ENCODE assay signal across 1 cellular context in the genomic region with DNA sequence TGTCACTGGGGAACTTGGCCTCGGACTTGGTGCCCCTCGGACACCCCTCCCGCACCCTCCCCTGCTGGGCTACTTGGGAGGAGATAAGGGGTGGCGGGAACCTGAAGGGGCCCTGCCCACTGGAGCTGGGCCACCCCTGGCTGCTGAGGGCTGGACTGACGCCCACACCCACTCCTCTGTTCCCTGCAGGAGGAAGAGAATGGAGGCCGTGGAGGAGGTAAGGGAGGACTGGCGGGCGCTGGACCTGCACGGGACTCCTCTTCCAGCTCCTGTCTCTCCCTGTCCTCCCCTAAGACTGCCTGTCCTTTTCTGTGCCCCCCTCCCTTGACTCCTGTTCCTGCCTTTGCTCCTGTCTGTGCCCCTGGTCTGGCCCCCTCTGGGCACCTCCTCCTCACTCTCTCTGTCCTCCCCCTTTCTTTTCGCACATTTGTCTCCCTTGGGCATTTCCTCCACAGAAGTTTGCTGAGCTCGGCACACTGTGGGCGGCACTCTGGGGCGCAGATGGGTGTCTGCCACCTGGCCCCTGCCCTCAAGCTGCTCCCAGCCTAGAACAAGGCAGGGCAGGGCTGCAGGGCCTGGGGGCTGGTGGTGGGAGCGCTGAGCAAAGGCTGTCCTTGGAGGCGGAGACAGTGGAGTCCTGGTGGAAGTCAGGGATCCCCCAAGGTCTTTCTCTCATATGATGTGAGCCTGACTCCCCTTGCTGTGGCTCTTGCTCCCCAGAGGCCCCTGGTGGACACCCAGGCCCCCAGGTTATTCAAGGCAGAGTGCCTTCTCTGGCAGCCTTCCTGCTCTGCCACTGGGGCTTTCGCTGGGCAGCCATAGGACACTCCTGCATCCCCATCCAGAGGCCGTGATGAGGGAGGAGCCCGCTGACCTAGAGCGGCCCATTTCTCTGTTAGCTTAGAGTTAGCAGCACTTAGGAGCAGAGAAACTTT.
TF ChIP-seq lines count a peak whose summit lies in the region.

No MANE protein-coding gene starts in this region.

TF ChIP-seq in GM23338, 12 proteins besides CTCF, POLR2A, EP300 and RAD21:
- no peak for TF ChIP-seq ZNF331 (CRISPR knock-in tag; IDR thresholded peaks at IDR 0.05; ENCODE audit: low read depth)
- no peak for TF ChIP-seq STAT1 (IDR thresholded peaks at IDR 0.05; ENCODE audit: unreplicated experiment)
- TF ChIP-seq ZNF114 (CRISPR knock-in tag; IDR thresholded peaks at IDR 0.05): no peak
- TF ChIP-seq, protein P1, sequence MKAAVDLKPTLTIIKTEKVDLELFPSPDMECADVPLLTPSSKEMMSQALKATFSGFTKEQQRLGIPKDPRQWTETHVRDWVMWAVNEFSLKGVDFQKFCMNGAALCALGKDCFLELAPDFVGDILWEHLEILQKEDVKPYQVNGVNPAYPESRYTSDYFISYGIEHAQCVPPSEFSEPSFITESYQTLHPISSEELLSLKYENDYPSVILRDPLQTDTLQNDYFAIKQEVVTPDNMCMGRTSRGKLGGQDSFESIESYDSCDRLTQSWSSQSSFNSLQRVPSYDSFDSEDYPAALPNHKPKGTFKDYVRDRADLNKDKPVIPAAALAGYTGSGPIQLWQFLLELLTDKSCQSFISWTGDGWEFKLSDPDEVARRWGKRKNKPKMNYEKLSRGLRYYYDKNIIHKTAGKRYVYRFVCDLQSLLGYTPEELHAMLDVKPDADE (IDR thresholded peaks at IDR 0.05): no peak
- no peak for TF ChIP-seq NANOG (IDR thresholded peaks at IDR 0.05; ENCODE audit: borderline replicate concordance)
- no peak for TF ChIP-seq EZH2phosphoT487 (IDR thresholded peaks at IDR 0.05; ENCODE audit: unreplicated experiment)
- no peak for TF ChIP-seq CREB1 (CRISPR knock-in tag; IDR thresholded peaks at IDR 0.05; ENCODE audit: low read depth)
- TF ChIP-seq, protein P2, sequence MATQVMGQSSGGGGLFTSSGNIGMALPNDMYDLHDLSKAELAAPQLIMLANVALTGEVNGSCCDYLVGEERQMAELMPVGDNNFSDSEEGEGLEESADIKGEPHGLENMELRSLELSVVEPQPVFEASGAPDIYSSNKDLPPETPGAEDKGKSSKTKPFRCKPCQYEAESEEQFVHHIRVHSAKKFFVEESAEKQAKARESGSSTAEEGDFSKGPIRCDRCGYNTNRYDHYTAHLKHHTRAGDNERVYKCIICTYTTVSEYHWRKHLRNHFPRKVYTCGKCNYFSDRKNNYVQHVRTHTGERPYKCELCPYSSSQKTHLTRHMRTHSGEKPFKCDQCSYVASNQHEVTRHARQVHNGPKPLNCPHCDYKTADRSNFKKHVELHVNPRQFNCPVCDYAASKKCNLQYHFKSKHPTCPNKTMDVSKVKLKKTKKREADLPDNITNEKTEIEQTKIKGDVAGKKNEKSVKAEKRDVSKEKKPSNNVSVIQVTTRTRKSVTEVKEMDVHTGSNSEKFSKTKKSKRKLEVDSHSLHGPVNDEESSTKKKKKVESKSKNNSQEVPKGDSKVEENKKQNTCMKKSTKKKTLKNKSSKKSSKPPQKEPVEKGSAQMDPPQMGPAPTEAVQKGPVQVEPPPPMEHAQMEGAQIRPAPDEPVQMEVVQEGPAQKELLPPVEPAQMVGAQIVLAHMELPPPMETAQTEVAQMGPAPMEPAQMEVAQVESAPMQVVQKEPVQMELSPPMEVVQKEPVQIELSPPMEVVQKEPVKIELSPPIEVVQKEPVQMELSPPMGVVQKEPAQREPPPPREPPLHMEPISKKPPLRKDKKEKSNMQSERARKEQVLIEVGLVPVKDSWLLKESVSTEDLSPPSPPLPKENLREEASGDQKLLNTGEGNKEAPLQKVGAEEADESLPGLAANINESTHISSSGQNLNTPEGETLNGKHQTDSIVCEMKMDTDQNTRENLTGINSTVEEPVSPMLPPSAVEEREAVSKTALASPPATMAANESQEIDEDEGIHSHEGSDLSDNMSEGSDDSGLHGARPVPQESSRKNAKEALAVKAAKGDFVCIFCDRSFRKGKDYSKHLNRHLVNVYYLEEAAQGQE (IDR thresholded peaks at IDR 0.05; ENCODE audit: unreplicated experiment): no peak
- TF ChIP-seq, protein P3, sequence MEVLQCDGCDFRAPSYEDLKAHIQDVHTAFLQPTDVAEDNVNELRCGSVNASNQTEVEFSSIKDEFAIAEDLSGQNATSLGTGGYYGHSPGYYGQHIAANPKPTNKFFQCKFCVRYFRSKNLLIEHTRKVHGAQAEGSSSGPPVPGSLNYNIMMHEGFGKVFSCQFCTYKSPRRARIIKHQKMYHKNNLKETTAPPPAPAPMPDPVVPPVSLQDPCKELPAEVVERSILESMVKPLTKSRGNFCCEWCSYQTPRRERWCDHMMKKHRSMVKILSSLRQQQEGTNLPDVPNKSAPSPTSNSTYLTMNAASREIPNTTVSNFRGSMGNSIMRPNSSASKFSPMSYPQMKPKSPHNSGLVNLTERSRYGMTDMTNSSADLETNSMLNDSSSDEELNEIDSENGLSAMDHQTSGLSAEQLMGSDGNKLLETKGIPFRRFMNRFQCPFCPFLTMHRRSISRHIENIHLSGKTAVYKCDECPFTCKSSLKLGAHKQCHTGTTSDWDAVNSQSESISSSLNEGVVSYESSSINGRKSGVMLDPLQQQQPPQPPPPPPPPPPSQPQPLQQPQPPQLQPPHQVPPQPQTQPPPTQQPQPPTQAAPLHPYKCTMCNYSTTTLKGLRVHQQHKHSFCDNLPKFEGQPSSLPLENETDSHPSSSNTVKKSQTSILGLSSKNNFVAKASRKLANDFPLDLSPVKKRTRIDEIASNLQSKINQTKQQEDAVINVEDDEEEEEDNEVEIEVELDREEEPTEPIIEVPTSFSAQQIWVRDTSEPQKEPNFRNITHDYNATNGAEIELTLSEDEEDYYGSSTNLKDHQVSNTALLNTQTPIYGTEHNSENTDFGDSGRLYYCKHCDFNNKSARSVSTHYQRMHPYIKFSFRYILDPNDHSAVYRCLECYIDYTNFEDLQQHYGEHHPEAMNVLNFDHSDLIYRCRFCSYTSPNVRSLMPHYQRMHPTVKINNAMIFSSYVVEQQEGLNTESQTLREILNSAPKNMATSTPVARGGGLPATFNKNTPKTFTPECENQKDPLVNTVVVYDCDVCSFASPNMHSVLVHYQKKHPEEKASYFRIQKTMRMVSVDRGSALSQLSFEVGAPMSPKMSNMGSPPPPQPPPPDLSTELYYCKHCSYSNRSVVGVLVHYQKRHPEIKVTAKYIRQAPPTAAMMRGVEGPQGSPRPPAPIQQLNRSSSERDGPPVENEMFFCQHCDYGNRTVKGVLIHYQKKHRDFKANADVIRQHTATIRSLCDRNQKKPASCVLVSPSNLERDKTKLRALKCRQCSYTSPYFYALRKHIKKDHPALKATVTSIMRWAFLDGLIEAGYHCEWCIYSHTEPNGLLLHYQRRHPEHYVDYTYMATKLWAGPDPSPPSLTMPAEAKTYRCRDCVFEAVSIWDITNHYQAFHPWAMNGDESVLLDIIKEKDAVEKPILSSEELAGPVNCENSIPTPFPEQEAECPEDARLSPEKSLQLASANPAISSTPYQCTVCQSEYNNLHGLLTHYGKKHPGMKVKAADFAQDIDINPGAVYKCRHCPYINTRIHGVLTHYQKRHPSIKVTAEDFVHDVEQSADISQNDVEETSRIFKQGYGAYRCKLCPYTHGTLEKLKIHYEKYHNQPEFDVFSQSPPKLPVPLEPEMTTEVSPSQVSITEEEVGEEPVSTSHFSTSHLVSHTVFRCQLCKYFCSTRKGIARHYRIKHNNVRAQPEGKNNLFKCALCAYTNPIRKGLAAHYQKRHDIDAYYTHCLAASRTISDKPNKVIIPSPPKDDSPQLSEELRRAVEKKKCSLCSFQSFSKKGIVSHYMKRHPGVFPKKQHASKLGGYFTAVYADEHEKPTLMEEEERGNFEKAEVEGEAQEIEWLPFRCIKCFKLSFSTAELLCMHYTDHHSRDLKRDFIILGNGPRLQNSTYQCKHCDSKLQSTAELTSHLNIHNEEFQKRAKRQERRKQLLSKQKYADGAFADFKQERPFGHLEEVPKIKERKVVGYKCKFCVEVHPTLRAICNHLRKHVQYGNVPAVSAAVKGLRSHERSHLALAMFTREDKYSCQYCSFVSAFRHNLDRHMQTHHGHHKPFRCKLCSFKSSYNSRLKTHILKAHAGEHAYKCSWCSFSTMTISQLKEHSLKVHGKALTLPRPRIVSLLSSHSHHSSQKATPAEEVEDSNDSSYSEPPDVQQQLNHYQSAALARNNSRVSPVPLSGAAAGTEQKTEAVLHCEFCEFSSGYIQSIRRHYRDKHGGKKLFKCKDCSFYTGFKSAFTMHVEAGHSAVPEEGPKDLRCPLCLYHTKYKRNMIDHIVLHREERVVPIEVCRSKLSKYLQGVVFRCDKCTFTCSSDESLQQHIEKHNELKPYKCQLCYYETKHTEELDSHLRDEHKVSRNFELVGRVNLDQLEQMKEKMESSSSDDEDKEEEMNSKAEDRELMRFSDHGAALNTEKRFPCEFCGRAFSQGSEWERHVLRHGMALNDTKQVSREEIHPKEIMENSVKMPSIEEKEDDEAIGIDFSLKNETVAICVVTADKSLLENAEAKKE (CRISPR knock-in tag; IDR thresholded peaks at IDR 0.05): no peak
- TF ChIP-seq JUNB (IDR thresholded peaks at IDR 0.05; ENCODE audit: unreplicated experiment): no peak
- TF ChIP-seq POLR2AphosphoS5 (IDR thresholded peaks at IDR 0.05; ENCODE audit: low read depth): no peak
- no peak for TF ChIP-seq EZH2 (IDR thresholded peaks at IDR 0.05; ENCODE audit: low read depth, unreplicated experiment)
